ENCODE assay signal across 31 cellular contexts in genomic region chr7:70975816-70976215, GRCh38.
"Had no signal": no experiment of that assay in that cellular context is flagged by ENCODE, and none has a peak within 500 bp of the region (broad histone marks: within the 10 kb centered on the region; RNA-seq: fewer than 3 reads in every experiment).

No MANE protein-coding gene starts in this region.

- H3K4me3 ChIP-seq: colonic mucosa, esophagus muscularis mucosa, gastroesophageal sphincter, heart left ventricle, left lung, mucosa of descending colon, prostate gland, right atrium auricular region, smooth muscle cell, stomach, tibial artery, upper lobe of left lung had no signal

- ATAC-seq: foreskin keratinocyte; gastroesophageal sphincter; heart left ventricle; left cardiac atrium; left lung; mucosa of descending colon; sciatic nerve; stimulated activated effector memory CD8-positive, alpha-beta T cell treated with anti-CD3 and anti-CD28 coated beads, Interleukin-12 subunit alpha, Interleukin-12 subunit beta, amount 100 ng/mL, for 72 hours had no signal

- H3K36me3 Mint-ChIP-seq: mesothelial cell of epicardium; naive B cell; stimulated activated effector memory CD8-positive, alpha-beta T cell treated with anti-CD3 and anti-CD28 coated beads, Interleukin-12 subunit alpha, Interleukin-12 subunit beta, amount 100 ng/mL, for 72 hours had no signal

- H3K4me1 ChIP-seq: colonic mucosa, foreskin keratinocyte, gastroesophageal sphincter, heart left ventricle, left lung, prostate gland, right atrium auricular region, stomach, upper lobe of left lung had no signal

- H3K4me1 Mint-ChIP-seq: naive B cell; stimulated activated effector memory CD8-positive, alpha-beta T cell treated with anti-CD3 and anti-CD28 coated beads, Interleukin-12 subunit alpha, Interleukin-12 subunit beta, amount 100 ng/mL, for 72 hours had no signal

- H3K27ac ChIP-seq: colonic mucosa, esophagus muscularis mucosa, foreskin keratinocyte, gastroesophageal sphincter, heart left ventricle, left lung, prostate gland, right atrium auricular region, stomach, tibial artery, upper lobe of left lung had no signal

- H3K27me3 Mint-ChIP-seq: naive B cell had no signal

- FAIRE-seq: endothelial cell of umbilical vein, islet of Langerhans, urothelium cell line had no signal

- H3K4me3 Mint-ChIP-seq: mesothelial cell of epicardium; naive B cell; nephron progenitor cell; stimulated activated effector memory CD8-positive, alpha-beta T cell treated with anti-CD3 and anti-CD28 coated beads, Interleukin-12 subunit alpha, Interleukin-12 subunit beta, amount 100 ng/mL, for 72 hours had no signal

- H3K27ac Mint-ChIP-seq: mesothelial cell of epicardium; naive B cell; nephron progenitor cell; stimulated activated effector memory CD8-positive, alpha-beta T cell treated with anti-CD3 and anti-CD28 coated beads, Interleukin-12 subunit alpha, Interleukin-12 subunit beta, amount 100 ng/mL, for 72 hours had no signal

- H3K27me3 ChIP-seq: colonic mucosa, esophagus muscularis mucosa, foreskin keratinocyte, gastroesophageal sphincter, heart left ventricle, left lung, right atrium auricular region, stomach, tibial artery, upper lobe of left lung had no signal

- H3K9me3 ChIP-seq: colonic mucosa, heart left ventricle, prostate gland, right atrium auricular region, upper lobe of left lung had no signal

- DNase-seq: colonic mucosa; dermis blood vessel endothelial cell; effector memory CD4-positive, alpha-beta T cell; foreskin keratinocyte; heart left ventricle; hippocampal formation; left cardiac atrium; left lung; mesenchymal stem cell; mucosa of descending colon; naive B cell; nephron progenitor cell; nucleus accumbens; stimulated activated CD4-positive, alpha-beta T cell treated with anti-CD3 and anti-CD28 coated beads, Interleukin-12 subunit alpha, Interleukin-12 subunit beta, amount 100 ng/mL, for 4 hours; stimulated activated CD4-positive, alpha-beta T cell treated with anti-CD3 and anti-CD28 coated beads, Interleukin-1b, Interleukin-23, amount 100 ng/mL, for 48 hours; stimulated activated CD4-positive, alpha-beta T cell treated with anti-CD3 and anti-CD28 coated beads, Interleukin-4, amount 100 ng/mL, for 1 hour; stimulated activated naive CD4-positive, alpha-beta T cell treated with Interleukin-2 at 50 U/mL for 16 hours; stomach; tibial artery; upper lobe of left lung had no signal

- H3K36me3 ChIP-seq: colonic mucosa, esophagus muscularis mucosa, gastroesophageal sphincter, heart left ventricle, left lung, prostate gland, right atrium auricular region, stomach, tibial artery, upper lobe of left lung had no signal
